8 cellular contexts compared by ENCODE assay signal in genomic region chr10:101695404-101695732, GRCh38. TPM values are rescaled to one million over a fixed set of nuclear protein-coding genes. Genes with fewer than 3 reads are reported as not detected.
A peak's percentile ranks its signal among the peaks of the same experiment; 100 is the strongest.
DNase-seq lines count a peak whose midpoint lies in the region; ATAC-seq, FAIRE-seq and TF ChIP-seq lines count a peak whose summit lies in the region.

No MANE protein-coding gene starts in this region.

- H3K27me3 ChIP-seq in left ventricle myocardium inferior (ENCODE audit: low read depth) (no peaks in the 10 kb centered on the region), tibial nerve (no peaks in the 10 kb centered on the region)

- H3K9me3 ChIP-seq in left ventricle myocardium inferior (replicated peaks) = no peaks in the 10 kb centered on the region
- no peaks in the 10 kb centered on the region for H3K9me3 ChIP-seq in kidney (ENCODE audit: control insufficient read depth in 1 of 2, low read length in 2 of 2)
- no peaks in the 10 kb centered on the region for H3K9me3 ChIP-seq in tibial nerve

- 74 to 79% methylated on average over 8 of the region's 8 CpGs for WGBS in tibial nerve, 2 donors

- no peaks in the 10 kb centered on the region for H3K9me3 Mint-ChIP-seq in activated naive CD8-positive, alpha-beta T cell (ENCODE audit: low read depth)

- H3K27ac Mint-ChIP-seq in activated naive CD8-positive, alpha-beta T cell = peak overlapping the region; percentile 87

- peak overlapping the region; percentile 99 for H3K27ac ChIP-seq in left ventricle myocardium inferior (replicated peaks)
- peak overlapping the region; percentile 97 to 98 for H3K27ac ChIP-seq in kidney (ENCODE audit: low read depth in 2 of 2, low read length in 2 of 2)
- peak overlapping the region; percentile 84 to 99 (median 96) for H3K27ac ChIP-seq in tibial nerve

- H3K36me3 Mint-ChIP-seq in activated naive CD8-positive, alpha-beta T cell = peaks cover 5% of the 10 kb centered on the region

- H3K4me1 ChIP-seq in left ventricle myocardium inferior = peaks cover 51% of the 10 kb centered on the region
- H3K4me1 ChIP-seq in kidney (ENCODE audit: control insufficient read depth in 1 of 2, insufficient read depth in 1 of 2, low read depth in 1 of 2, low read length in 2 of 2) = peaks cover 11 to 13% of the 10 kb centered on the region in 2 donors
- H3K4me1 ChIP-seq in tibial nerve = peaks cover 0 to 42% (median 13%) of the 10 kb centered on the region in 4 donors

- no peak for ATAC-seq in Right ventricle myocardium superior (ENCODE audit: poor library complexity)
- no peak for ATAC-seq in GM18861 (IDR thresholded peaks at IDR 0.05; ENCODE audit: unreplicated experiment)
- no peak for ATAC-seq in GM18498 (IDR thresholded peaks at IDR 0.05; ENCODE audit: unreplicated experiment)

- no peak for DNase-seq in left ventricle myocardium inferior
- no peak for DNase-seq in Right ventricle myocardium superior
- no peak for DNase-seq in kidney
- peak in 1 of 2 donors; percentile 5 for DNase-seq in tibial nerve (ENCODE audit: low spot score in 2 of 2)
- no peak for DNase-seq in GM13977 (ENCODE audit: low spot score)

- TF ChIP-seq POLR2A in tibial nerve (IDR thresholded peaks at IDR 0.05) = no peak

- H3K9ac ChIP-seq in kidney (ENCODE audit: low read length in 2 of 2) = no peak overlapping the region

- in situ Hi-C loops in GM13977 (cut with MboI; ENCODE audit: low pct_unique_long_range_greater_than_20kb, low sequenced_read_pairs, unreplicated experiment) = no loop called here

- no peaks in the 10 kb centered on the region for H3K27me3 Mint-ChIP-seq in activated naive CD8-positive, alpha-beta T cell

- no peak for FAIRE-seq in kidney (lab: Jason Lieb, UNC)

- TF ChIP-seq CTCF in left ventricle myocardium inferior (IDR thresholded peaks at IDR 0.05; ENCODE audit: borderline replicate concordance) = no peak
- TF ChIP-seq CTCF in kidney (IDR thresholded peaks at IDR 0.05; ENCODE audit: borderline replicate concordance, extremely low read depth, insufficient read depth) = no peak
- TF ChIP-seq CTCF in tibial nerve (IDR thresholded peaks at IDR 0.05) = no peak
- no peak for TF ChIP-seq CTCF in GM13977 (IDR thresholded peaks at IDR 0.05; ENCODE audit: extremely low read depth, insufficient read depth, missing control alignments)

- H3K36me3 ChIP-seq in left ventricle myocardium inferior (no peaks in the 10 kb centered on the region), kidney (ENCODE audit: control insufficient read depth in 1 of 2, insufficient read depth in 2 of 2, low read length in 2 of 2) (no peaks in the 10 kb centered on the region), tibial nerve (peaks cover 0 to 4% (median 0%) of the 10 kb centered on the region in 3 donors)

- H3K4me3 Mint-ChIP-seq in activated naive CD8-positive, alpha-beta T cell = peak overlapping the region; percentile 86

- no peak for TF ChIP-seq EP300 in tibial nerve (IDR thresholded peaks at IDR 0.05)

- H3K4me1 Mint-ChIP-seq in activated naive CD8-positive, alpha-beta T cell (ENCODE audit: low read depth) = peaks cover 36% of the 10 kb centered on the region

- H3K4me3 ChIP-seq in left ventricle myocardium inferior = peak overlapping the region; percentile 97
- peak overlapping the region; percentile 37 to 89 for H3K4me3 ChIP-seq in kidney (ENCODE audit: low read length in 2 of 2)
- H3K4me3 ChIP-seq in tibial nerve = peak overlapping the region; percentile 57 to 97 (median 68)

- intact Hi-C loops in left ventricle myocardium inferior (cut with micrococcal nuclease) = no loop called here
- intact Hi-C loops in Right ventricle myocardium superior (cut with DNase I) = no loop called here
- intact Hi-C loops in kidney (cut with DNase I) = no loop called here

RNA-seq across cellular contexts. Expression of gene FBXW4, which starts 0.4 kb away (rescaled TPM):
- total RNA-seq in left ventricle myocardium inferior (99.1 TPM), Right ventricle myocardium superior (106 TPM), kidney (80.1 TPM), tibial nerve (10 to 100 TPM; 57.0 to 84.8 (median 65.2) TPM)
- polyA plus RNA-seq in kidney (ENCODE audit: insufficient read depth, low read depth, low replicate concordance) = 47.6 TPM
